Comparison of ENCODE assay signal across 13 cellular contexts in genomic region chr2:202185816-202186221, GRCh38. TPM values are rescaled to one million over a fixed set of nuclear protein-coding genes. Genes with fewer than 3 reads are reported as not detected.
DNase-seq lines count a peak whose midpoint lies in the region; ATAC-seq and TF ChIP-seq lines count a peak whose summit lies in the region.
"Had no signal": no experiment of that assay in that cellular context is flagged by ENCODE, and none has a peak within 500 bp of the region (broad histone marks: within the 10 kb centered on the region; RNA-seq: fewer than 3 reads in every experiment).

No MANE protein-coding gene starts in this region.

- DNase-seq in AG20443 (ENCODE audit: low spot score) (peak; percentile 51), LHCN-M2 (ENCODE audit: low read depth) (peak; percentile 16), chondrocyte (ENCODE audit: low spot score) (no peak), right lobe of liver (peak; percentile 53 to 87 (median 67)), NCI-H128 (lab: John Stamatoyannopoulos, UW; ENCODE audit: unreplicated experiment) (no peak), NCI-H2196 treated with DMSO at 0.1 percent for 48 hours (lab: John Stamatoyannopoulos, UW; ENCODE audit: unreplicated experiment) (no peak), DMS79 treated with DMSO at 0.1 percent for 48 hours (lab: John Stamatoyannopoulos, UW) (no peak)
- DNase-seq: activated CD4-positive, alpha-beta T cell treated with anti-CD3 and anti-CD28 coated beads, Interleukin-2, amount 50 U/mL, for 4 hours; activated gamma-delta T cell treated with Interleukin-2 at 50 U/mL for 16 hours; CD4-positive, alpha-beta memory T cell; occipital lobe had no signal

- peak overlapping the region; percentile 85 for H3K27ac Mint-ChIP-seq in chondrocyte (ENCODE audit: unreplicated experiment)
- H3K27ac Mint-ChIP-seq: CD4-positive, alpha-beta memory T cell had no signal

- intact Hi-C loops in right lobe of liver (cut with DNase I), result no loop called here

- peaks cover 24% of the 10 kb centered on the region for H3K4me1 Mint-ChIP-seq in chondrocyte (ENCODE audit: low read depth)
- H3K4me1 Mint-ChIP-seq: CD4-positive, alpha-beta memory T cell had no signal

- peaks cover 0 to 46% (median 15%) of the 10 kb centered on the region in 4 donors for H3K4me1 ChIP-seq in right lobe of liver

- H3K4me3 Mint-ChIP-seq in chondrocyte (ENCODE audit: unreplicated experiment), result no peak overlapping the region
- H3K4me3 Mint-ChIP-seq: CD4-positive, alpha-beta memory T cell had no signal

- peak overlapping the region; percentile 42 to 85 (median 84) for H3K27ac ChIP-seq in right lobe of liver
- H3K27ac ChIP-seq: coronary artery had no signal

- H3K27me3 ChIP-seq in right lobe of liver, result no peaks in the 10 kb centered on the region

- no peaks in the 10 kb centered on the region for H3K36me3 ChIP-seq in right lobe of liver

- H3K36me3 Mint-ChIP-seq in chondrocyte (ENCODE audit: low read depth), result no peaks in the 10 kb centered on the region
- H3K36me3 Mint-ChIP-seq: CD4-positive, alpha-beta memory T cell had no signal

- WGBS in right lobe of liver (ENCODE audit: insufficient coverage, low coverage, low lambda C conversion rate, missing lambda C conversion rate), result 23% methylated on average over 3 of the region's 3 CpGs

- H3K9me3 Mint-ChIP-seq in chondrocyte (ENCODE audit: low read depth), result peaks cover 4% of the 10 kb centered on the region
- H3K9me3 Mint-ChIP-seq: CD4-positive, alpha-beta memory T cell had no signal

- no peak for TF ChIP-seq CTCF in chondrocyte (IDR thresholded peaks at IDR 0.05)
- TF ChIP-seq CTCF in right lobe of liver (IDR thresholded peaks at IDR 0.05), result no peak

- TF ChIP-seq POLR2A in right lobe of liver (IDR thresholded peaks at IDR 0.05), result no peak

- ATAC-seq in right lobe of liver, result peak; percentile 66 to 89 (median 78)
- no peak for ATAC-seq in GM21423 (IDR thresholded peaks at IDR 0.05; ENCODE audit: unreplicated experiment)

- H3K4me3 ChIP-seq in right lobe of liver, result no peak overlapping the region
- H3K4me3 ChIP-seq: coronary artery had no signal

- H3K27me3 Mint-ChIP-seq in chondrocyte (ENCODE audit: low read depth), result no peaks in the 10 kb centered on the region

- no peaks in the 10 kb centered on the region for H3K9me3 ChIP-seq in right lobe of liver

RNA-seq across cellular contexts. Expression of gene SUMO1, which starts 52.6 kb away (rescaled TPM):
- total RNA-seq in LHCN-M2 (2014; rRNA removed) (113 and 133 TPM in 2 replicates), chondrocyte (82.1 to 88.5 TPM (median 84.6 TPM) in 3 replicates), right lobe of liver (10 to 100 TPM; 43.3 to 70.8 (median 55.0) TPM)
- 84.9 TPM for polyA plus RNA-seq in LHCN-M2 (2012)

Comparison
In these comparisons a context has a peak if more than half of its experiments do, and no peak if none do; other contexts are left out.
1. DNase-seq: peak in AG20443 (single experiment), LHCN-M2 (single experiment) and right lobe of liver (3 of 3); none in chondrocyte (single experiment), NCI-H128 (single experiment), NCI-H2196 treated with DMSO at 0.1 percent for 48 hours (single experiment) and DMS79 treated with DMSO at 0.1 percent for 48 hours (single experiment).